In the genomic region with DNA sequence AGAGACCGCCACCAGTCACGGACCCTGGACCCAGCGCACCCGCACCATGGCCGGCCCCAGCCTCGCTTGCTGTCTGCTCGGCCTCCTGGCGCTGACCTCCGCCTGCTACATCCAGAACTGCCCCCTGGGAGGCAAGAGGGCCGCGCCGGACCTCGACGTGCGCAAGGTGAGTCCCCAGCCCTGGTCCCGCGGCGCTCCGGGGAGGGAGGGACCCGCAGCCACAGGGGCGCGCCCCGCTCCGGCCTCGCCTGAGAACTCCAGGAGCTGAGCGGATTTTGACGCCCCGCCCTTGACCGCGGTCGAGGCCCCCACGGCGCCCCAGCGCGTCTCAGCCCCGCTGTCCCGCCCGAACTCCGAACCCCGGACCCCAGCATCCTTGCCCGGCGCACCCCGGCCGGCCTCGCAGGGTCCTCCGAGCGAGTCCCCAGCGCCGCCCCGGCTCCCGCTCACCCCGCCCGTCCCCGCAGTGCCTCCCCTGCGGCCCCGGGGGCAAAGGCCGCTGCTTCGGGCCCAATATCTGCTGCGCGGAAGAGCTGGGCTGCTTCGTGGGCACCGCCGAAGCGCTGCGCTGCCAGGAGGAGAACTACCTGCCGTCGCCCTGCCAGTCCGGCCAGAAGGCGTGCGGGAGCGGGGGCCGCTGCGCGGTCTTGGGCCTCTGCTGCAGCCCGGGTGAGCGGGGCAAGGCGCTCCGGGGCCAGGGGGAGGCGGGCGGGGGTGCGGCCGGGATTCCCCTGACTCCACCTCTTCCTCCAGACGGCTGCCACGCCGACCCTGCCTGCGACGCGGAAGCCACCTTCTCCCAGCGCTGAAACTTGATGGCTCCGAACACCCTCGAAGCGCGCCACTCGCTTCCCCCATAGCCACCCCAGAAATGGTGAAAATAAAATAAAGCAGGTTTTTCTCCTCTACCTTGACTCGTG, we compare ENCODE assay signal across 9 cellular contexts. TPM values are rescaled to one million over a fixed set of nuclear protein-coding genes. Genes with fewer than 3 reads are reported as not detected.
DNase-seq lines count a peak whose midpoint lies in the region; ATAC-seq and TF ChIP-seq lines count a peak whose summit lies in the region.
"Had no signal": no experiment of that assay in that cellular context is flagged by ENCODE, and none has a peak within 500 bp of the region (broad histone marks: within the 10 kb centered on the region; RNA-seq: fewer than 3 reads in every experiment).

A gene (plus strand): TSS at position 11 of the 920 bp plus-strand sequence. CDS start 36 bp downstream, at position 47.

- CTCF ChIA-PET in AG04449 (lab: Yijun Ruan, JAX): interaction anchor here (11.0 kb wide), 1 partner anchor 19 kb away, joined by 86 read pairs; no protein-coding TSS in a partner anchor
- CTCF ChIA-PET in PC-3 (lab: Charles Lee): interaction anchor here (0.5 kb wide), 1 partner anchor 13 kb away, joined by 5 read pairs; no protein-coding TSS in a partner anchor

- H3K9me3 ChIP-seq in PC-3 (ENCODE audit: low read length): no peaks in the 10 kb centered on the region

- H3K36me3 ChIP-seq in PC-3 (ENCODE audit: low read depth, low read length): no peaks in the 10 kb centered on the region

- POLR2A ChIA-PET in AG04449 (lab: Yijun Ruan, JAX): no interaction called here
- POLR2A ChIA-PET in PC-3 (lab: Charles Lee; ENCODE audit: unreplicated experiment): interaction anchor here (0.7 kb wide), 1 partner anchor 89 kb away, joined by 5 read pairs; no protein-coding TSS in a partner anchor

- peaks cover 11 to 39% (median 24%) of the 10 kb centered on the region in 3 donors for H3K4me1 Mint-ChIP-seq in naive B cell

- H3K27ac ChIP-seq in coronary artery: no peak within 1 kb of the TSS
- no peak within 1 kb of the TSS for H3K27ac ChIP-seq in PC-3 (ENCODE audit: low read length)

- H3K4me2 ChIP-seq in PC-3 (ENCODE audit: low read length): no peak within 1 kb of the TSS

- ATAC-seq in naive B cell (ENCODE audit: low read depth in 2 of 2) (peak; percentile 86 to 87), GM19023 (IDR thresholded peaks at IDR 0.05; ENCODE audit: unreplicated experiment) (no peak), PC-3 (no peak)

- H4K20me1 ChIP-seq in PC-3 (ENCODE audit: low read length): no peaks in the 10 kb centered on the region

- no TSS peak for BruUV-seq in PC-3 (replicated peaks; lab: Mats Ljungman, UMichigan)

- TF ChIP-seq CTCF in AG04449 (IDR thresholded peaks at IDR 0.05; ENCODE audit: insufficient read depth, low read length, missing control alignments) (no peak), coronary artery (IDR thresholded peaks at IDR 0.05) (no peak), PC-3 (conservative IDR thresholded peaks at IDR 0.05; ENCODE audit: low read depth, low read length) (no peak)

- peaks cover 0 to 5% of the 10 kb centered on the region in 2 donors for H3K36me3 Mint-ChIP-seq in naive B cell

- no peaks in the 10 kb centered on the region for H3F3A ChIP-seq in PC-3 (ENCODE audit: low read length, unreplicated experiment)

- peaks cover 9 to 15% (median 12%) of the 10 kb centered on the region in 3 donors for H3K27me3 Mint-ChIP-seq in naive B cell

- no peaks in the 10 kb centered on the region for H3K79me2 ChIP-seq in PC-3 (ENCODE audit: low read length)

- H3K9me3 Mint-ChIP-seq in naive B cell: no peaks in the 10 kb centered on the region

- H3K9ac ChIP-seq in PC-3 (ENCODE audit: low read length): no peak within 1 kb of the TSS

- intact Hi-C loops in PC-3 (cut with micrococcal nuclease): no loop called here

- DNase-seq in AG04449 (ENCODE audit: low read depth, low spot score) (no peak), coronary artery (ENCODE audit: low spot score) (no peak), naive B cell (peak; percentile 68), PC-3 (no peak), hippocampal formation (lab: John Stamatoyannopoulos, UW) (no peak)
- peak; percentile 56 for DNase-seq in activated CD4-positive, CD25-positive, alpha-beta regulatory T cell treated with anti-CD3 and anti-CD28 coated beads, Interleukin-2, amount 50 U/mL, for 72 hours
- DNase-seq in stimulated activated naive CD4-positive, alpha-beta T cell (lab: John Stamatoyannopoulos, UW): peak; percentile 64 to 73 (median 70)
- DNase-seq: DND-41 had no signal

- H3K27ac Mint-ChIP-seq in naive B cell: peak within 1 kb of the TSS; percentile 78 to 96 (median 92)

- no peak within 1 kb of the TSS for H2AFZ ChIP-seq in PC-3 (ENCODE audit: low read length)

- no peaks in the 10 kb centered on the region for H3K9me2 ChIP-seq in PC-3 (replicated peaks; ENCODE audit: low read length)

- no peaks in the 10 kb centered on the region for H3K4me1 ChIP-seq in PC-3 (ENCODE audit: insufficient read depth, low read length)

- no peaks in the 10 kb centered on the region for H3K27me3 ChIP-seq in PC-3 (ENCODE audit: low read length)

- peak within 1 kb of the TSS; percentile 53 for H3K4me3 ChIP-seq in AG04449 (ENCODE audit: low read depth, low read length)
- H3K4me3 ChIP-seq in coronary artery: peak within 1 kb of the TSS; percentile 68
- no peak within 1 kb of the TSS for H3K4me3 ChIP-seq in PC-3 (ENCODE audit: low read length)

- H3K4me3 Mint-ChIP-seq in naive B cell: peak within 1 kb of the TSS; percentile 75 to 91 (median 90)

RNA-seq across cellular contexts. Expression of the gene that starts here (rescaled TPM):
- polyA plus RNA-seq in naive B cell (ENCODE audit: low read depth in 6 of 6): 1 to 10 TPM in 3 of 6 donors, under 1 TPM in 1, not detected in 2; 0.79 to 1.5 (median 1.2) TPM
- total RNA-seq in PC-3 (2014; rRNA removed): not detected in 2 replicates

Comparison
In these comparisons a context has a peak if more than half of its experiments do, and no peak if none do; other contexts are left out.
1. DNase-seq: peak in activated CD4-positive, CD25-positive, alpha-beta regulatory T cell treated with anti-CD3 and anti-CD28 coated beads, Interleukin-2, amount 50 U/mL, for 72 hours (single experiment), naive B cell (single experiment) and stimulated activated naive CD4-positive, alpha-beta T cell (6 of 6); none in AG04449 (single experiment), coronary artery (single experiment), PC-3 (single experiment) and hippocampal formation (0 of 2).
2. ATAC-seq: peak in naive B cell (2 of 2); none in GM19023 (single experiment) and PC-3 (single experiment).